15 cellular contexts compared by ENCODE assay signal in the genomic region with DNA sequence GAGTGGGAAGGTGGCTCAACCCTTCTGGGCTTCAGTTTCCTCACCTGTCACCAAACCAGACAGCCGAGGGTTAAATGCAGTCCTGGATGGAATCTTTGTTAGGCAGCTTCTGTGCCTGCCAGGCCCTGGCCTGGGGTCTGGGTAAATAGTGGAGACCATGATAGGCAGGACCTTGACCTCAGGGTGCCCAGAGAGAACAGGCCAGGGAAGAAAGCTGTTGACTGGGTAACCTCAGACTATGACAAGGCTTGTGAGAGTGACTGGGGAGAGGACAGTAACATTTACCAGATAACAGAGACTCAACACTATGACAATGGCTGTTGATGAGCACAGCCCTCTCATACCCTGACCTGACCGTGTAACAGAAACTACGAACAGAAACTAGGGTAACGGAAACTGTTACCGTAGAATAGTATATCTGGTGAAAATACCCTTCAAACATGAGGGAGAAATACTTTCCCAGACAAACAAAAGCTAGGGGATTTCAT.
DNase-seq lines count a peak whose midpoint lies in the region; ATAC-seq lines count a peak whose summit lies in the region.
"Had no signal": no experiment of that assay in that cellular context is flagged by ENCODE, and none has a peak within 500 bp of the region (broad histone marks: within the 10 kb centered on the region; RNA-seq: fewer than 3 reads in every experiment).

No MANE protein-coding gene starts in this region.

- no peak overlapping the region for H3K27ac Mint-ChIP-seq in activated T-cell treated with anti-CD3 and anti-CD28 coated beads, Interleukin-2, amount 50 U/mL, for 72 hours
- no peak overlapping the region for H3K27ac Mint-ChIP-seq in stimulated activated naive B cell treated with anti-CD40 and anti-IgM and Interleukin-4, amounts not matched to agents 10 μg/mL and 1 μg/mL and 100 μg/mL, for 72 hours
- H3K27ac Mint-ChIP-seq: activated naive CD8-positive, alpha-beta T cell had no signal

- peaks cover 9% of the 10 kb centered on the region for H3K27me3 Mint-ChIP-seq in activated T-cell treated with anti-CD3 and anti-CD28 coated beads, Interleukin-2, amount 50 U/mL, for 72 hours (ENCODE audit: low read depth)
- H3K27me3 Mint-ChIP-seq in stimulated activated naive B cell treated with anti-CD40 and anti-IgM and Interleukin-4, amounts not matched to agents 10 μg/mL and 1 μg/mL and 100 μg/mL, for 72 hours: peaks cover 7 to 25% of the 10 kb centered on the region in 2 donors

- peaks cover 16% of the 10 kb centered on the region for H3K4me1 Mint-ChIP-seq in activated T-cell treated with anti-CD3 and anti-CD28 coated beads, Interleukin-2, amount 50 U/mL, for 72 hours (ENCODE audit: low read depth)
- peaks cover 7 to 9% of the 10 kb centered on the region in 2 donors for H3K4me1 Mint-ChIP-seq in stimulated activated naive B cell treated with anti-CD40 and anti-IgM and Interleukin-4, amounts not matched to agents 10 μg/mL and 1 μg/mL and 100 μg/mL, for 72 hours

- no peaks in the 10 kb centered on the region for H3K36me3 Mint-ChIP-seq in activated T-cell treated with anti-CD3 and anti-CD28 coated beads, Interleukin-2, amount 50 U/mL, for 72 hours (ENCODE audit: insufficient read depth in 2 of 2)
- H3K36me3 Mint-ChIP-seq in stimulated activated naive B cell treated with anti-CD40 and anti-IgM and Interleukin-4, amounts not matched to agents 10 μg/mL and 1 μg/mL and 100 μg/mL, for 72 hours: no peaks in the 10 kb centered on the region
- H3K36me3 Mint-ChIP-seq: activated naive CD8-positive, alpha-beta T cell had no signal

- DNase-seq in activated T-cell treated with anti-CD3 and anti-CD28 coated beads, Interleukin-2, amount 50 U/mL, for 72 hours: no peak
- no peak for DNase-seq in activated T-cell treated with anti-CD3 and anti-CD28 coated beads, Interleukin-2, amount 50 U/mL, for 1 hour
- no peak for DNase-seq in stimulated activated naive B cell treated with anti-CD40 and anti-IgM and Interleukin-4, amounts not matched to agents 10 μg/mL and 1 μg/mL and 100 μg/mL, for 72 hours
- DNase-seq in hippocampal formation (lab: John Stamatoyannopoulos, UW) (no peak), DMS 273 (lab: John Stamatoyannopoulos, UW; ENCODE audit: unreplicated experiment) (no peak)
- no peak for DNase-seq in stimulated activated CD4-positive, alpha-beta T cell treated with anti-CD3 and anti-CD28 coated beads, Interleukin-1b, Interleukin-23, amount 100 ng/mL, for 48 hours
- DNase-seq: cortex of kidney, DMS79 treated with DMSO at 0.1 percent for 48 hours, foreskin melanocyte, NCI-H1105, thyroid gland had no signal

- peak; percentile 85 to 97 for ATAC-seq in activated T-cell treated with anti-CD3 and anti-CD28 coated beads, Interleukin-2, amount 50 U/mL, for 72 hours (replicated peaks in 1 of 2)
- ATAC-seq in GM21576 (IDR thresholded peaks at IDR 0.05; ENCODE audit: unreplicated experiment) (peak; percentile 82), HG03442 (IDR thresholded peaks at IDR 0.05; ENCODE audit: unreplicated experiment) (peak; percentile 73)
- peak; percentile 75 to 96 for ATAC-seq in stimulated activated naive B cell treated with anti-CD40 and anti-IgM and Interleukin-4, amounts not matched to agents 10 μg/mL and 1 μg/mL and 100 μg/mL, for 72 hours (replicated peaks)
- ATAC-seq: left lung had no signal

- no peaks in the 10 kb centered on the region for H3K9me3 Mint-ChIP-seq in activated T-cell treated with anti-CD3 and anti-CD28 coated beads, Interleukin-2, amount 50 U/mL, for 72 hours
- H3K9me3 Mint-ChIP-seq in stimulated activated naive B cell treated with anti-CD40 and anti-IgM and Interleukin-4, amounts not matched to agents 10 μg/mL and 1 μg/mL and 100 μg/mL, for 72 hours: no peaks in the 10 kb centered on the region

- H3K4me3 Mint-ChIP-seq in activated T-cell treated with anti-CD3 and anti-CD28 coated beads, Interleukin-2, amount 50 U/mL, for 72 hours: no peak overlapping the region
- H3K4me3 Mint-ChIP-seq in stimulated activated naive B cell treated with anti-CD40 and anti-IgM and Interleukin-4, amounts not matched to agents 10 μg/mL and 1 μg/mL and 100 μg/mL, for 72 hours: no peak overlapping the region
- H3K4me3 Mint-ChIP-seq: activated naive CD8-positive, alpha-beta T cell had no signal
